2 cellular contexts compared by ENCODE assay signal in the genomic region with DNA sequence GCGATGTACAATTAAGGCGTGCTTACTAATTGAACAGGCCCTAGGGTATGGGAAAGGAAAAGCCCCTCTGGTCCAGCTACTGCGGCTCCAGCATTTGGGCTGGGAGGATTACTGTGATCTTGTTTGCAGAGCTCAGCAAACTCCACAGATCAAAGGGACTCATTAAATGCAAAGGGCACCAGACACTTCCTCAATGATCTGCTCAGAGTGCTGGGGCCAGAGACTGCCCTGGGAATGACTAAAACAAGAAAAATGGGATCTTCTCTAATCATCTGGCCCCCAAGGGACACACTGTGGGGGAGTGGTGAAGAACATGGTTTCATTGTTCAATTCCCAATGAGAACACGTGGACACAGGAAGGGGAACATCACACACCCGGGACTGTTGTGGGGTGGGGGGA.
TF ChIP-seq lines count a peak whose summit lies in the region.

No MANE protein-coding gene starts in this region.

TF ChIP-seq in H1, 55 proteins besides CTCF, POLR2A, EP300 and RAD21:
- TF ChIP-seq NANOG (IDR thresholded peaks at IDR 0.05; ENCODE audit: insufficient read depth, low read depth, low read length, poor library complexity, severe bottlenecking) (no peak), POU5F1 (IDR thresholded peaks at IDR 0.05; ENCODE audit: low read depth, low read length) (no peak), SUZ12 (IDR thresholded peaks at IDR 0.05; ENCODE audit: low read length) (no peak), TEAD4 (IDR thresholded peaks at IDR 0.05; ENCODE audit: low read depth, low read length) (no peak), EGR1 (IDR thresholded peaks at IDR 0.05; ENCODE audit: borderline replicate concordance, low read depth, low read length) (no peak), SAP30 (IDR thresholded peaks at IDR 0.05; ENCODE audit: insufficient read depth, insufficient replicate concordance, low read length) (no peak), TAF1 (IDR thresholded peaks at IDR 0.05; ENCODE audit: low read depth, low read length) (no peak), ZNF274 (IDR thresholded peaks at IDR 0.05; ENCODE audit: borderline replicate concordance, extremely low read depth, low read length) (no peak), CBX5 (IDR thresholded peaks at IDR 0.05; ENCODE audit: low read depth, low read length) (no peak), SRF (IDR thresholded peaks at IDR 0.05; ENCODE audit: low read depth, low read length) (no peak), TCF12 (IDR thresholded peaks at IDR 0.05; ENCODE audit: low read depth, low read length) (no peak), KDM5A (IDR thresholded peaks at IDR 0.05; ENCODE audit: low read length) (no peak), CTBP2 (IDR thresholded peaks at IDR 0.05; ENCODE audit: borderline replicate concordance, insufficient read depth, insufficient read length, low read length) (no peak), SIX5 (IDR thresholded peaks at IDR 0.05; ENCODE audit: low read depth, low read length) (no peak)
- TF ChIP-seq, protein P1, sequence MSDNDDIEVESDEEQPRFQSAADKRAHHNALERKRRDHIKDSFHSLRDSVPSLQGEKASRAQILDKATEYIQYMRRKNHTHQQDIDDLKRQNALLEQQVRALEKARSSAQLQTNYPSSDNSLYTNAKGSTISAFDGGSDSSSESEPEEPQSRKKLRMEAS (IDR thresholded peaks at IDR 0.05) = no peak
- TF ChIP-seq, protein P2, sequence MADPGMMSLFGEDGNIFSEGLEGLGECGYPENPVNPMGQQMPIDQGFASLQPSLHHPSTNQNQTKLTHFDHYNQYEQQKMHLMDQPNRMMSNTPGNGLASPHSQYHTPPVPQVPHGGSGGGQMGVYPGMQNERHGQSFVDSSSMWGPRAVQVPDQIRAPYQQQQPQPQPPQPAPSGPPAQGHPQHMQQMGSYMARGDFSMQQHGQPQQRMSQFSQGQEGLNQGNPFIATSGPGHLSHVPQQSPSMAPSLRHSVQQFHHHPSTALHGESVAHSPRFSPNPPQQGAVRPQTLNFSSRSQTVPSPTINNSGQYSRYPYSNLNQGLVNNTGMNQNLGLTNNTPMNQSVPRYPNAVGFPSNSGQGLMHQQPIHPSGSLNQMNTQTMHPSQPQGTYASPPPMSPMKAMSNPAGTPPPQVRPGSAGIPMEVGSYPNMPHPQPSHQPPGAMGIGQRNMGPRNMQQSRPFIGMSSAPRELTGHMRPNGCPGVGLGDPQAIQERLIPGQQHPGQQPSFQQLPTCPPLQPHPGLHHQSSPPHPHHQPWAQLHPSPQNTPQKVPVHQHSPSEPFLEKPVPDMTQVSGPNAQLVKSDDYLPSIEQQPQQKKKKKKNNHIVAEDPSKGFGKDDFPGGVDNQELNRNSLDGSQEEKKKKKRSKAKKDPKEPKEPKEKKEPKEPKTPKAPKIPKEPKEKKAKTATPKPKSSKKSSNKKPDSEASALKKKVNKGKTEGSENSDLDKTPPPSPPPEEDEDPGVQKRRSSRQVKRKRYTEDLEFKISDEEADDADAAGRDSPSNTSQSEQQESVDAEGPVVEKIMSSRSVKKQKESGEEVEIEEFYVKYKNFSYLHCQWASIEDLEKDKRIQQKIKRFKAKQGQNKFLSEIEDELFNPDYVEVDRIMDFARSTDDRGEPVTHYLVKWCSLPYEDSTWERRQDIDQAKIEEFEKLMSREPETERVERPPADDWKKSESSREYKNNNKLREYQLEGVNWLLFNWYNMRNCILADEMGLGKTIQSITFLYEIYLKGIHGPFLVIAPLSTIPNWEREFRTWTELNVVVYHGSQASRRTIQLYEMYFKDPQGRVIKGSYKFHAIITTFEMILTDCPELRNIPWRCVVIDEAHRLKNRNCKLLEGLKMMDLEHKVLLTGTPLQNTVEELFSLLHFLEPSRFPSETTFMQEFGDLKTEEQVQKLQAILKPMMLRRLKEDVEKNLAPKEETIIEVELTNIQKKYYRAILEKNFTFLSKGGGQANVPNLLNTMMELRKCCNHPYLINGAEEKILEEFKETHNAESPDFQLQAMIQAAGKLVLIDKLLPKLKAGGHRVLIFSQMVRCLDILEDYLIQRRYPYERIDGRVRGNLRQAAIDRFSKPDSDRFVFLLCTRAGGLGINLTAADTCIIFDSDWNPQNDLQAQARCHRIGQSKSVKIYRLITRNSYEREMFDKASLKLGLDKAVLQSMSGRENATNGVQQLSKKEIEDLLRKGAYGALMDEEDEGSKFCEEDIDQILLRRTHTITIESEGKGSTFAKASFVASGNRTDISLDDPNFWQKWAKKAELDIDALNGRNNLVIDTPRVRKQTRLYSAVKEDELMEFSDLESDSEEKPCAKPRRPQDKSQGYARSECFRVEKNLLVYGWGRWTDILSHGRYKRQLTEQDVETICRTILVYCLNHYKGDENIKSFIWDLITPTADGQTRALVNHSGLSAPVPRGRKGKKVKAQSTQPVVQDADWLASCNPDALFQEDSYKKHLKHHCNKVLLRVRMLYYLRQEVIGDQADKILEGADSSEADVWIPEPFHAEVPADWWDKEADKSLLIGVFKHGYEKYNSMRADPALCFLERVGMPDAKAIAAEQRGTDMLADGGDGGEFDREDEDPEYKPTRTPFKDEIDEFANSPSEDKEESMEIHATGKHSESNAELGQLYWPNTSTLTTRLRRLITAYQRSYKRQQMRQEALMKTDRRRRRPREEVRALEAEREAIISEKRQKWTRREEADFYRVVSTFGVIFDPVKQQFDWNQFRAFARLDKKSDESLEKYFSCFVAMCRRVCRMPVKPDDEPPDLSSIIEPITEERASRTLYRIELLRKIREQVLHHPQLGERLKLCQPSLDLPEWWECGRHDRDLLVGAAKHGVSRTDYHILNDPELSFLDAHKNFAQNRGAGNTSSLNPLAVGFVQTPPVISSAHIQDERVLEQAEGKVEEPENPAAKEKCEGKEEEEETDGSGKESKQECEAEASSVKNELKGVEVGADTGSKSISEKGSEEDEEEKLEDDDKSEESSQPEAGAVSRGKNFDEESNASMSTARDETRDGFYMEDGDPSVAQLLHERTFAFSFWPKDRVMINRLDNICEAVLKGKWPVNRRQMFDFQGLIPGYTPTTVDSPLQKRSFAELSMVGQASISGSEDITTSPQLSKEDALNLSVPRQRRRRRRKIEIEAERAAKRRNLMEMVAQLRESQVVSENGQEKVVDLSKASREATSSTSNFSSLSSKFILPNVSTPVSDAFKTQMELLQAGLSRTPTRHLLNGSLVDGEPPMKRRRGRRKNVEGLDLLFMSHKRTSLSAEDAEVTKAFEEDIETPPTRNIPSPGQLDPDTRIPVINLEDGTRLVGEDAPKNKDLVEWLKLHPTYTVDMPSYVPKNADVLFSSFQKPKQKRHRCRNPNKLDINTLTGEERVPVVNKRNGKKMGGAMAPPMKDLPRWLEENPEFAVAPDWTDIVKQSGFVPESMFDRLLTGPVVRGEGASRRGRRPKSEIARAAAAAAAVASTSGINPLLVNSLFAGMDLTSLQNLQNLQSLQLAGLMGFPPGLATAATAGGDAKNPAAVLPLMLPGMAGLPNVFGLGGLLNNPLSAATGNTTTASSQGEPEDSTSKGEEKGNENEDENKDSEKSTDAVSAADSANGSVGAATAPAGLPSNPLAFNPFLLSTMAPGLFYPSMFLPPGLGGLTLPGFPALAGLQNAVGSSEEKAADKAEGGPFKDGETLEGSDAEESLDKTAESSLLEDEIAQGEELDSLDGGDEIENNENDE (IDR thresholded peaks at IDR 0.05; ENCODE audit: insufficient replicate concordance, low read length) = no peak
TF ChIP-seq in H1: peak in this region for 0.

TF ChIP-seq in GM23338, 12 proteins besides CTCF, POLR2A, EP300 and RAD21:
- TF ChIP-seq NANOG (IDR thresholded peaks at IDR 0.05; ENCODE audit: borderline replicate concordance) (no peak), JUNB (IDR thresholded peaks at IDR 0.05; ENCODE audit: unreplicated experiment) (no peak), CREB1 (CRISPR knock-in tag; IDR thresholded peaks at IDR 0.05; ENCODE audit: low read depth) (no peak), ZNF331 (CRISPR knock-in tag; IDR thresholded peaks at IDR 0.05; ENCODE audit: low read depth) (no peak)
- TF ChIP-seq, protein P3, sequence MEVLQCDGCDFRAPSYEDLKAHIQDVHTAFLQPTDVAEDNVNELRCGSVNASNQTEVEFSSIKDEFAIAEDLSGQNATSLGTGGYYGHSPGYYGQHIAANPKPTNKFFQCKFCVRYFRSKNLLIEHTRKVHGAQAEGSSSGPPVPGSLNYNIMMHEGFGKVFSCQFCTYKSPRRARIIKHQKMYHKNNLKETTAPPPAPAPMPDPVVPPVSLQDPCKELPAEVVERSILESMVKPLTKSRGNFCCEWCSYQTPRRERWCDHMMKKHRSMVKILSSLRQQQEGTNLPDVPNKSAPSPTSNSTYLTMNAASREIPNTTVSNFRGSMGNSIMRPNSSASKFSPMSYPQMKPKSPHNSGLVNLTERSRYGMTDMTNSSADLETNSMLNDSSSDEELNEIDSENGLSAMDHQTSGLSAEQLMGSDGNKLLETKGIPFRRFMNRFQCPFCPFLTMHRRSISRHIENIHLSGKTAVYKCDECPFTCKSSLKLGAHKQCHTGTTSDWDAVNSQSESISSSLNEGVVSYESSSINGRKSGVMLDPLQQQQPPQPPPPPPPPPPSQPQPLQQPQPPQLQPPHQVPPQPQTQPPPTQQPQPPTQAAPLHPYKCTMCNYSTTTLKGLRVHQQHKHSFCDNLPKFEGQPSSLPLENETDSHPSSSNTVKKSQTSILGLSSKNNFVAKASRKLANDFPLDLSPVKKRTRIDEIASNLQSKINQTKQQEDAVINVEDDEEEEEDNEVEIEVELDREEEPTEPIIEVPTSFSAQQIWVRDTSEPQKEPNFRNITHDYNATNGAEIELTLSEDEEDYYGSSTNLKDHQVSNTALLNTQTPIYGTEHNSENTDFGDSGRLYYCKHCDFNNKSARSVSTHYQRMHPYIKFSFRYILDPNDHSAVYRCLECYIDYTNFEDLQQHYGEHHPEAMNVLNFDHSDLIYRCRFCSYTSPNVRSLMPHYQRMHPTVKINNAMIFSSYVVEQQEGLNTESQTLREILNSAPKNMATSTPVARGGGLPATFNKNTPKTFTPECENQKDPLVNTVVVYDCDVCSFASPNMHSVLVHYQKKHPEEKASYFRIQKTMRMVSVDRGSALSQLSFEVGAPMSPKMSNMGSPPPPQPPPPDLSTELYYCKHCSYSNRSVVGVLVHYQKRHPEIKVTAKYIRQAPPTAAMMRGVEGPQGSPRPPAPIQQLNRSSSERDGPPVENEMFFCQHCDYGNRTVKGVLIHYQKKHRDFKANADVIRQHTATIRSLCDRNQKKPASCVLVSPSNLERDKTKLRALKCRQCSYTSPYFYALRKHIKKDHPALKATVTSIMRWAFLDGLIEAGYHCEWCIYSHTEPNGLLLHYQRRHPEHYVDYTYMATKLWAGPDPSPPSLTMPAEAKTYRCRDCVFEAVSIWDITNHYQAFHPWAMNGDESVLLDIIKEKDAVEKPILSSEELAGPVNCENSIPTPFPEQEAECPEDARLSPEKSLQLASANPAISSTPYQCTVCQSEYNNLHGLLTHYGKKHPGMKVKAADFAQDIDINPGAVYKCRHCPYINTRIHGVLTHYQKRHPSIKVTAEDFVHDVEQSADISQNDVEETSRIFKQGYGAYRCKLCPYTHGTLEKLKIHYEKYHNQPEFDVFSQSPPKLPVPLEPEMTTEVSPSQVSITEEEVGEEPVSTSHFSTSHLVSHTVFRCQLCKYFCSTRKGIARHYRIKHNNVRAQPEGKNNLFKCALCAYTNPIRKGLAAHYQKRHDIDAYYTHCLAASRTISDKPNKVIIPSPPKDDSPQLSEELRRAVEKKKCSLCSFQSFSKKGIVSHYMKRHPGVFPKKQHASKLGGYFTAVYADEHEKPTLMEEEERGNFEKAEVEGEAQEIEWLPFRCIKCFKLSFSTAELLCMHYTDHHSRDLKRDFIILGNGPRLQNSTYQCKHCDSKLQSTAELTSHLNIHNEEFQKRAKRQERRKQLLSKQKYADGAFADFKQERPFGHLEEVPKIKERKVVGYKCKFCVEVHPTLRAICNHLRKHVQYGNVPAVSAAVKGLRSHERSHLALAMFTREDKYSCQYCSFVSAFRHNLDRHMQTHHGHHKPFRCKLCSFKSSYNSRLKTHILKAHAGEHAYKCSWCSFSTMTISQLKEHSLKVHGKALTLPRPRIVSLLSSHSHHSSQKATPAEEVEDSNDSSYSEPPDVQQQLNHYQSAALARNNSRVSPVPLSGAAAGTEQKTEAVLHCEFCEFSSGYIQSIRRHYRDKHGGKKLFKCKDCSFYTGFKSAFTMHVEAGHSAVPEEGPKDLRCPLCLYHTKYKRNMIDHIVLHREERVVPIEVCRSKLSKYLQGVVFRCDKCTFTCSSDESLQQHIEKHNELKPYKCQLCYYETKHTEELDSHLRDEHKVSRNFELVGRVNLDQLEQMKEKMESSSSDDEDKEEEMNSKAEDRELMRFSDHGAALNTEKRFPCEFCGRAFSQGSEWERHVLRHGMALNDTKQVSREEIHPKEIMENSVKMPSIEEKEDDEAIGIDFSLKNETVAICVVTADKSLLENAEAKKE (CRISPR knock-in tag; IDR thresholded peaks at IDR 0.05) = no peak
- TF ChIP-seq, protein P4, sequence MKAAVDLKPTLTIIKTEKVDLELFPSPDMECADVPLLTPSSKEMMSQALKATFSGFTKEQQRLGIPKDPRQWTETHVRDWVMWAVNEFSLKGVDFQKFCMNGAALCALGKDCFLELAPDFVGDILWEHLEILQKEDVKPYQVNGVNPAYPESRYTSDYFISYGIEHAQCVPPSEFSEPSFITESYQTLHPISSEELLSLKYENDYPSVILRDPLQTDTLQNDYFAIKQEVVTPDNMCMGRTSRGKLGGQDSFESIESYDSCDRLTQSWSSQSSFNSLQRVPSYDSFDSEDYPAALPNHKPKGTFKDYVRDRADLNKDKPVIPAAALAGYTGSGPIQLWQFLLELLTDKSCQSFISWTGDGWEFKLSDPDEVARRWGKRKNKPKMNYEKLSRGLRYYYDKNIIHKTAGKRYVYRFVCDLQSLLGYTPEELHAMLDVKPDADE (IDR thresholded peaks at IDR 0.05) = no peak
